Comparison of ENCODE assay signal across 13 cellular contexts in the genomic region with DNA sequence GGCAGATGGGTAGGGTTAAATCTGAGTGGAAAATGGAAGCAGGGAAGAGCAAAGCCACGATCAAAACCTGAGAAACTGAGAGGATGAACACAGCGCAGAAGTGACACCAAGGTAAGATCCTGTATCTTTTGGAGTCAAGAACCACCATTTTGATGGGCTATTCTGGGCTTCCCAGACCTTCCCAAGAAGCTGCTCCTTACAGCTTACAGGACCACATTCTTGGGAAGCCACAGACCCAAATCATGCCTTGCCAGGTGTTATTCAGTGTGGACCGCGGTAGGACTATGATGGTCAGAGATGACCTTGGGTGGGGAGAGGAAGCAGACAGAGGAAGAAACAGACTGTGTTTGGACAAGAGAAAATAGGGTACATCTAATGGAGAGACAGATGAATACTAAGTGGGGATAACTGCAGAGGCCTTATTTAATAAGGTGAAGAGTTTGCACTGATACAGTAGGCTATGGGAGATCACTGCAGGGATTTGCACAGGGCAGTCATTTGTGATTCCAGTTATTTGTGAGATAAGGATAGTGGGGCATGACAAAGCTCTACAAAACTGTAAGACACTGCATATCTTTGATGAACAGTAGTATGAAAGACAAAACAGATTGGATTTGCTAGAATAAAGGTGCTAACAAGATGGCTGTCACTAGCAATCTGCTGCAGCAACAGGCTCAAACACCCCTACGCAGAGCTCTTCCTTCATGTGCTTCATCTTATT.
A peak's percentile ranks its signal among the peaks of the same experiment; 100 is the strongest.
DNase-seq lines count a peak whose midpoint lies in the region; ATAC-seq and TF ChIP-seq lines count a peak whose summit lies in the region.
"Had no signal": no experiment of that assay in that cellular context is flagged by ENCODE, and none has a peak within 500 bp of the region (broad histone marks: within the 10 kb centered on the region; RNA-seq: fewer than 3 reads in every experiment).

No MANE protein-coding gene starts in this region.

- H3K9me3 ChIP-seq in RWPE2 (ENCODE audit: severe bottlenecking): no peaks in the 10 kb centered on the region
- H3K9me3 ChIP-seq: SK-N-SH had no signal

- H3K9me3 Mint-ChIP-seq in endothelial cell (ENCODE audit: unreplicated experiment) (no peaks in the 10 kb centered on the region), nephron progenitor cell (no peaks in the 10 kb centered on the region)
- H3K9me3 Mint-ChIP-seq: CD14-positive monocyte had no signal

- peak overlapping the region; percentile 91 for H3K27ac ChIP-seq in RWPE2 (ENCODE audit: poor library complexity, severe bottlenecking)
- no peak overlapping the region for H3K27ac ChIP-seq in foreskin keratinocyte

- H3K27me3 Mint-ChIP-seq in endothelial cell (ENCODE audit: unreplicated experiment): peaks cover 19% of the 10 kb centered on the region
- H3K27me3 Mint-ChIP-seq in nephron progenitor cell (ENCODE audit: low read depth, poor library complexity): peaks cover 4% of the 10 kb centered on the region

- ATAC-seq in RWPE2 (ENCODE audit: low read depth): no peak
- ATAC-seq in foreskin keratinocyte: no peak
- ATAC-seq: GM12878 had no signal

- TF ChIP-seq CTCF in RWPE2 (IDR thresholded peaks at IDR 0.05; ENCODE audit: poor library complexity, severe bottlenecking): no peak
- no peak for TF ChIP-seq CTCF in endothelial cell (IDR thresholded peaks at IDR 0.05; ENCODE audit: unreplicated experiment)
- TF ChIP-seq CTCF in nephron progenitor cell (IDR thresholded peaks at IDR 0.05): no peak
- no peak for TF ChIP-seq CTCF in foreskin keratinocyte (conservative IDR thresholded peaks at IDR 0.05)

- H3K36me3 ChIP-seq in RWPE2 (ENCODE audit: low read depth): peaks cover 5% of the 10 kb centered on the region; the same call in 1 of the 2 replicates

- H3K27ac Mint-ChIP-seq in endothelial cell (ENCODE audit: unreplicated experiment) (peak overlapping the region; percentile 43), nephron progenitor cell (peak overlapping the region; percentile 77)

- H3K4me1 ChIP-seq in RWPE2 (ENCODE audit: insufficient read depth, poor library complexity, severe bottlenecking) (peaks cover 46% of the 10 kb centered on the region), foreskin keratinocyte (peaks cover 48% of the 10 kb centered on the region)

- H3K4me1 Mint-ChIP-seq in endothelial cell (ENCODE audit: unreplicated experiment) (peaks cover 82% of the 10 kb centered on the region), nephron progenitor cell (peaks cover 57% of the 10 kb centered on the region)

- H3K4me3 ChIP-seq in RWPE2 (ENCODE audit: severe bottlenecking): no peak overlapping the region
- H3K4me3 ChIP-seq: GM12878 had no signal

- H3K36me3 Mint-ChIP-seq in endothelial cell (ENCODE audit: low read depth, unreplicated experiment) (peaks cover 27% of the 10 kb centered on the region), nephron progenitor cell (ENCODE audit: low read depth) (peaks cover 55% of the 10 kb centered on the region)
- H3K36me3 Mint-ChIP-seq: CD14-positive monocyte had no signal

- H3K4me3 Mint-ChIP-seq in endothelial cell (ENCODE audit: unreplicated experiment): peak overlapping the region; percentile 65
- H3K4me3 Mint-ChIP-seq in nephron progenitor cell: no peak overlapping the region
- H3K4me3 Mint-ChIP-seq: CD14-positive monocyte had no signal

- H3K27me3 ChIP-seq in RWPE2 (ENCODE audit: insufficient read depth, poor library complexity, severe bottlenecking): no peaks in the 10 kb centered on the region
- H3K27me3 ChIP-seq in foreskin keratinocyte: no peaks in the 10 kb centered on the region

- DNase-seq in RWPE2 (ENCODE audit: low spot score) (no peak), endothelial cell (ENCODE audit: low spot score) (no peak), nephron progenitor cell (no peak), foreskin keratinocyte (no peak), NOMO-1 (lab: John Stamatoyannopoulos, UW; ENCODE audit: unreplicated experiment in 2 of 2) (no peak), DMS 273 treated with DMSO at 0.1 percent for 48 hours (lab: John Stamatoyannopoulos, UW) (no peak), NCI-H526 treated with DMSO at 0.1 percent for 48 hours (lab: John Stamatoyannopoulos, UW) (no peak)
- DNase-seq: NCI-H1092, NCI-H345, Right ventricle myocardium superior, SK-N-SH had no signal
